9 cellular contexts compared by ENCODE assay signal in the genomic region with DNA sequence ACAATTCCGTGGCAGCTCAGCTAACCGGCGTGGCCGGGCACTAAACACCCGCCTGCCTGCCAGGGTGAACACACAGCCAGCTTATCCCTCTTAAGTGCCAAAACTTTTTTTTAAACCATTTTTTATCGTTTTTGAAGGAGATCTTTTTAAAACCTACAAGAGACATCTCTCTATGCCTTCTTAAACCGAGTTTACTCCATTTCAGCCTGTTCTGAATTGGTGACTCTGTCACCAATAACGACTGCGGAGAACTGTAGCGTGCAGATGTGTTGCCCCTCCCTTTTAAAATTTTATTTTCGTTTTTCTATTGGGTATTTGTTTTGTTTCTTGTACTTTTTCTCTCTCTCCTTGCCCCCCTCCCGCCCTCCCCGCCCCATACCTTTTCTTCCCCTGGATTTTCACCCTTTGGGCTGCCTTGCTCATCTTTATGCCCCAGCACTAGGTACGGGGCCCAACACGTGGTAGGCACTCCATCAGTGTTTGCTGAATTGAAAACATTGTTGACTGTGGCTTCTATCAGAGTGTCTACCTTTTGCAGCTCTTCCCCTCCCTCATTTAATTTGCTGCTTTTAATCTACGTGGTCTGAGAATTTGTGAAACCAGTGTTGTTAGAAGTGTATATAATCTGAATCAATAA. TPM values are rescaled to one million over a fixed set of nuclear protein-coding genes. Genes with fewer than 3 reads are reported as not detected.
DNase-seq lines count a peak whose midpoint lies in the region; ATAC-seq and TF ChIP-seq lines count a peak whose summit lies in the region.
"Had no signal": no experiment of that assay in that cellular context is flagged by ENCODE, and none has a peak within 500 bp of the region (broad histone marks: within the 10 kb centered on the region; RNA-seq: fewer than 3 reads in every experiment).

No MANE protein-coding gene starts in this region.

- H3K9me3 ChIP-seq in ES-I3 (ENCODE audit: control insufficient read depth, insufficient read depth, low read length), result no peaks in the 10 kb centered on the region
- no peaks in the 10 kb centered on the region for H3K9me3 ChIP-seq in SK-N-MC (ENCODE audit: low read depth, low read length)
- no peaks in the 10 kb centered on the region for H3K9me3 ChIP-seq in fibroblast of lung (ENCODE audit: control insufficient read depth, insufficient read depth, low read depth, low read length)
- H3K9me3 ChIP-seq in prostate gland, result no peaks in the 10 kb centered on the region

- 3% methylated on average over 16 of the region's 16 CpGs for WGBS in prostate gland

- peak overlapping the region; percentile 93 for H3K9ac ChIP-seq in ES-I3 (ENCODE audit: low read depth, low read length)
- H3K9ac ChIP-seq in SK-N-MC (ENCODE audit: insufficient read length), result peak overlapping the region; percentile 97
- peak overlapping the region; percentile 94 for H3K9ac ChIP-seq in fibroblast of lung (ENCODE audit: insufficient read depth, low read length)

- intact Hi-C loops in prostate gland (cut with DNase I), result no loop called here

- no peak for DNase-seq in SK-N-MC (ENCODE audit: low read depth, low spot score)
- no peak for DNase-seq in fibroblast of lung (ENCODE audit: low read depth in 2 of 2)
- no peak for DNase-seq in prostate gland (ENCODE audit: low spot score)
- DNase-seq in NCI-H1092 (lab: John Stamatoyannopoulos, UW), result no peak
- no peak for DNase-seq in germinal center (ENCODE audit: low spot score)
- DNase-seq: GOT3 had no signal

- H3K4me3 ChIP-seq in SK-N-MC (peak overlapping the region; percentile 99), fibroblast of lung (replicated peaks in 1 of 4; ENCODE audit: control extremely low read depth in 1 of 4, insufficient read depth in 1 of 4, low read depth in 3 of 4, low read length in 4 of 4) (peak overlapping the region; percentile 77 to 94 (median 89)), prostate gland (peak overlapping the region; percentile 85 to 95)

- H3K4me1 ChIP-seq in ES-I3 (ENCODE audit: insufficient read depth, low read length) (peaks cover 19% of the 10 kb centered on the region), fibroblast of lung (ENCODE audit: control insufficient read depth, extremely low read depth, insufficient read depth, low read length) (peaks cover 8% of the 10 kb centered on the region), prostate gland (replicated peaks) (peaks cover 18% of the 10 kb centered on the region)

- ATAC-seq in HG02571 (IDR thresholded peaks at IDR 0.05; ENCODE audit: unreplicated experiment), result no peak
- no peak for ATAC-seq in HG03378 (IDR thresholded peaks at IDR 0.05; ENCODE audit: unreplicated experiment)

- TF ChIP-seq POLR2A in prostate gland (IDR thresholded peaks at IDR 0.05), result no peak

- H3K4me2 ChIP-seq in fibroblast of lung (ENCODE audit: extremely low read depth, insufficient read depth, low read length), result peak overlapping the region; percentile 88

- no peak overlapping the region for H2AFZ ChIP-seq in fibroblast of lung (ENCODE audit: low read length)

- H3K79me2 ChIP-seq in fibroblast of lung (ENCODE audit: control insufficient read depth, insufficient read depth, low read length), result peaks cover 38% of the 10 kb centered on the region

- TF ChIP-seq CTCF in fibroblast of lung (conservative IDR thresholded peaks at IDR 0.05 in 1 of 2, IDR thresholded peaks at IDR 0.05 in 1 of 2; ENCODE audit: low read depth in 1 of 2, low read length in 2 of 2), result no peak
- TF ChIP-seq CTCF in prostate gland (IDR thresholded peaks at IDR 0.05), result no peak

- H4K20me1 ChIP-seq in fibroblast of lung (ENCODE audit: control insufficient read depth, extremely low read depth, insufficient read depth, low read length), result no peaks in the 10 kb centered on the region

- H3K36me3 ChIP-seq in ES-I3 (ENCODE audit: insufficient read depth, low read length), result no peaks in the 10 kb centered on the region
- H3K36me3 ChIP-seq in SK-N-MC (ENCODE audit: insufficient read depth, low read length), result peaks cover 9% of the 10 kb centered on the region; the same call in 1 of the 2 replicates
- no peaks in the 10 kb centered on the region for H3K36me3 ChIP-seq in fibroblast of lung (ENCODE audit: control insufficient read depth, insufficient read depth, low read length)
- no peaks in the 10 kb centered on the region for H3K36me3 ChIP-seq in prostate gland

- H3K27ac ChIP-seq in SK-N-MC (0 out of 2 replicates have a peak overlapping the region, but pooled peaks have one; percentile 77), fibroblast of lung (ENCODE audit: insufficient read depth, low read length) (peak overlapping the region; percentile 90), prostate gland (peak overlapping the region; percentile 97 to 99)

- H3K27me3 ChIP-seq in fibroblast of lung (ENCODE audit: control insufficient read depth, insufficient read depth, low read length), result no peaks in the 10 kb centered on the region
- no peaks in the 10 kb centered on the region for H3K27me3 ChIP-seq in prostate gland (replicated peaks; ENCODE audit: insufficient read depth)

RNA-seq across cellular contexts. Expression of gene ZCCHC3, which starts 1.5 kb away (rescaled TPM):
- total RNA-seq in fibroblast of lung, result 11.6 and 11.8 TPM in 2 replicates
- polyA plus RNA-seq in fibroblast of lung, result 8.7 TPM in 2 replicates
- 8.1 and 8.7 TPM in 2 replicates for polyA plus RNA-seq in fibroblast of lung (2012)
- 3.7 and 6.8 TPM in 2 replicates for polyA minus RNA-seq in fibroblast of lung (ENCODE audit: low replicate concordance)
- total RNA-seq in prostate gland, result 10 to 100 TPM; 16.3 to 27.0 TPM

RNA-seq across cellular contexts. Expression of gene C20orf96, which starts 8.3 kb away (rescaled TPM):
- total RNA-seq in fibroblast of lung, result 3.9 and 4.8 TPM in 2 replicates
- 8.5 and 8.9 TPM in 2 replicates for polyA plus RNA-seq in fibroblast of lung
- 5.3 and 6.1 TPM in 2 replicates for polyA plus RNA-seq in fibroblast of lung (2012)
- polyA minus RNA-seq in fibroblast of lung (ENCODE audit: low replicate concordance), result 0.27 and 3.2 TPM in 2 replicates
- 10 to 100 TPM in 1 of 2 donors, 1 to 10 TPM in 1; 4.7 to 16.1 TPM for total RNA-seq in prostate gland

RNA-seq across cellular contexts. Expression of gene SOX12, which starts 26.5 kb away (rescaled TPM):
- 5.6 and 7.3 TPM in 2 replicates for total RNA-seq in fibroblast of lung
- polyA plus RNA-seq in fibroblast of lung, result 4.0 and 4.7 TPM in 2 replicates
- 14.3 and 15.4 TPM in 2 replicates for polyA plus RNA-seq in fibroblast of lung (2012)
- polyA minus RNA-seq in fibroblast of lung (ENCODE audit: low replicate concordance), result 6.5 and 6.6 TPM in 2 replicates
- total RNA-seq in prostate gland, result 10 to 100 TPM; 10.7 to 21.0 TPM

RNA-seq across cellular contexts. Expression of gene DEFB132, which starts 41.3 kb away (rescaled TPM):
- not detected in 2 replicates for total RNA-seq in fibroblast of lung
- polyA plus RNA-seq in fibroblast of lung, result not detected in 2 replicates
- polyA plus RNA-seq in fibroblast of lung (2012), result not detected in 2 replicates
- not detected in 2 replicates for polyA minus RNA-seq in fibroblast of lung (ENCODE audit: low replicate concordance)
- 1 to 10 TPM; 2.2 to 3.3 TPM for total RNA-seq in prostate gland

RNA-seq across cellular contexts. Expression of gene NRSN2, which starts 48.0 kb away (rescaled TPM):
- 23.1 and 34.5 TPM in 2 replicates for total RNA-seq in fibroblast of lung
- polyA plus RNA-seq in fibroblast of lung, result 56.0 and 60.5 TPM in 2 replicates
- polyA plus RNA-seq in fibroblast of lung (2012), result 67.4 and 75.8 TPM in 2 replicates
- 82.9 and 98.7 TPM in 2 replicates for polyA minus RNA-seq in fibroblast of lung (ENCODE audit: low replicate concordance)
- 10 to 100 TPM; 26.3 to 48.3 TPM for total RNA-seq in prostate gland
